In the genomic region with DNA sequence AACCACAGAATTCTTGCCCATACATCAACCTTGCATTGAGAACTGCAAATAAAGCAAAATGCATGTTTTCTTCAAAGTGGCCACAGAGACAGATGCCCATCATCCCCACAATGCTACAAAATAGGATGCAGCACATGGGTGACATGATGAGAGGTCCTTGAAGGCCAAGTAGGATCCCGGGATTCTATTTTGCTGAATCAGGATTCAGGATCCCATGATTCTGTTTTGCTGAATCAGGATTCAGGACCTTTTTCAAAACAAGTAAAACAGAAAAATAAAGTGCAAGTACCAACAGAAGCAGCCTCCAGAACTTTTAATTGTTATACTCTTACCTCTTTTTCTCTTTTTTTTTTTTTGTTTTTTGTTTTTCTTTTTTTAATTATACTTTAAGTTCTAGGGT, we compare ENCODE assay signal across 3 cellular contexts.
TF ChIP-seq lines count a peak whose summit lies in the region.

No MANE protein-coding gene starts in this region.

TF ChIP-seq in A549, 52 proteins besides CTCF, POLR2A, EP300 and RAD21:
- no peak for TF ChIP-seq CEBPB (IDR thresholded peaks at IDR 0.05)
- peak; percentile 88 for TF ChIP-seq MAFK (IDR thresholded peaks at IDR 0.05; ENCODE audit: partially characterized antibody)
- no peak for TF ChIP-seq ZNF302 (CRISPR knock-in tag; IDR thresholded peaks at IDR 0.05)
- no peak for TF ChIP-seq EHF (CRISPR knock-in tag; IDR thresholded peaks at IDR 0.05)
- no peak for TF ChIP-seq GATA3 (IDR thresholded peaks at IDR 0.05; ENCODE audit: borderline replicate concordance)
- no peak for TF ChIP-seq HOXB5 (CRISPR knock-in tag; IDR thresholded peaks at IDR 0.05)
- no peak for TF ChIP-seq POLR2AphosphoS2 (conservative IDR thresholded peaks at IDR 0.05; ENCODE audit: low read length)

TF ChIP-seq in IMR-90, 13 proteins besides CTCF, POLR2A, EP300 and RAD21:
- TF ChIP-seq CHD1 (IDR thresholded peaks at IDR 0.05; ENCODE audit: low read depth, low read length) (no peak), MAFK (IDR thresholded peaks at IDR 0.05; ENCODE audit: low read depth, low read length) (peak; percentile 81), BHLHE40 (IDR thresholded peaks at IDR 0.05; ENCODE audit: low read depth, low read length) (no peak)
TF ChIP-seq in IMR-90: peak in this region for 1.

TF ChIP-seq in K562, 482 proteins besides CTCF, POLR2A, EP300 and RAD21:
- no peak for TF ChIP-seq ZNF766 (CRISPR knock-in tag; conservative IDR thresholded peaks at IDR 0.05)
- no peak for TF ChIP-seq ATF7 (IDR thresholded peaks at IDR 0.05)
- TF ChIP-seq ZNF232 (CRISPR knock-in tag; IDR thresholded peaks at IDR 0.05), result no peak
- TF ChIP-seq MAFG (tag; conservative IDR thresholded peaks at IDR 0.05), result peak; percentile 46; the same call in 1 of the 2 replicates
- TF ChIP-seq CREB1 (IDR thresholded peaks at IDR 0.05), result no peak
- TF ChIP-seq CREB1 (CRISPR knock-in tag; IDR thresholded peaks at IDR 0.05), result no peak
- no peak for TF ChIP-seq ZZZ3 (IDR thresholded peaks at IDR 0.05)
- no peak for TF ChIP-seq RBM15 (IDR thresholded peaks at IDR 0.05; ENCODE audit: insufficient read depth, low read length)
- TF ChIP-seq TEAD2 (tag; IDR thresholded peaks at IDR 0.05), result no peak
- TF ChIP-seq, protein P1, sequence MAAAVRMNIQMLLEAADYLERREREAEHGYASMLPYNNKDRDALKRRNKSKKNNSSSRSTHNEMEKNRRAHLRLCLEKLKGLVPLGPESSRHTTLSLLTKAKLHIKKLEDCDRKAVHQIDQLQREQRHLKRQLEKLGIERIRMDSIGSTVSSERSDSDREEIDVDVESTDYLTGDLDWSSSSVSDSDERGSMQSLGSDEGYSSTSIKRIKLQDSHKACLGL (CRISPR knock-in tag; IDR thresholded peaks at IDR 0.05; ENCODE audit: borderline replicate concordance, poor library complexity, severe bottlenecking), result no peak
- TF ChIP-seq MAFF (IDR thresholded peaks at IDR 0.05; ENCODE audit: low read length), result 0 out of 2 replicates have a peak, but pooled peaks have one; percentile 33
- TF ChIP-seq ZNF79 (CRISPR knock-in tag; IDR thresholded peaks at IDR 0.05; ENCODE audit: low read depth), result no peak
- TF ChIP-seq MAFK (IDR thresholded peaks at IDR 0.05; ENCODE audit: low read length), result peak; percentile 39; the same call in 1 of the 2 replicates
- peak; percentile 78 for TF ChIP-seq ZNF316 (IDR thresholded peaks at IDR 0.05)
- TF ChIP-seq C11orf30 (IDR thresholded peaks at IDR 0.05; ENCODE audit: low read depth), result peak; percentile 58
